7 cellular contexts compared by ENCODE assay signal in genomic region chr21:17489565-17489964, GRCh38. TPM values are rescaled to one million over a fixed set of nuclear protein-coding genes. Genes with fewer than 3 reads are reported as not detected.
DNase-seq lines count a peak whose midpoint lies in the region; ATAC-seq, FAIRE-seq and TF ChIP-seq lines count a peak whose summit lies in the region.
"Not testable (repeated sequence)": the region's sequence is repeated elsewhere in the genome, so short reads cannot be mapped to it uniquely, and the experiment has no call there.

No MANE protein-coding gene starts in this region.

- H3K27me3 ChIP-seq in MG63; endothelial cell of umbilical vein (ENCODE audit: control insufficient read depth in 2 of 2, insufficient read depth in 2 of 2, low read length in 2 of 2): not testable (repeated sequence)

- peak; percentile 60 for ATAC-seq in activated naive CD8-positive, alpha-beta T cell treated with anti-CD3 and anti-CD28 coated beads, Interleukin-2, amount 50 U/mL, for 24 hours
- ATAC-seq in omental fat pad (ENCODE audit: low FRiP score) = peak; percentile 88

- dilution Hi-C loops in endothelial cell of umbilical vein (cut with MboI; ENCODE audit: extremely low pct_ligation_motif_present, low sequenced_read_pairs) = not testable (repeated sequence)

- CTCF ChIA-PET in endothelial cell of umbilical vein (lab: Charles Lee) = interaction anchor here (1.0 kb wide), 1 partner anchor 96 kb away, joined by 3 read pairs; no protein-coding TSS in a partner anchor

- not testable (repeated sequence) for H3K79me2 ChIP-seq in endothelial cell of umbilical vein (ENCODE audit: control insufficient read depth, insufficient read depth, low read length)

- H3K36me3 Mint-ChIP-seq in activated naive CD8-positive, alpha-beta T cell treated with anti-CD3 and anti-CD28 coated beads, Interleukin-2, amount 50 U/mL, for 24 hours (ENCODE audit: low read depth) = not testable (repeated sequence)

- intact Hi-C loops in endothelial cell of umbilical vein (cut with micrococcal nuclease) = not testable (repeated sequence)

- not testable (repeated sequence) for H2AFZ ChIP-seq in endothelial cell of umbilical vein (ENCODE audit: low read depth, low read length)

- H3K27ac ChIP-seq in endothelial cell of umbilical vein (ENCODE audit: insufficient read depth, low read depth, low read length) = peak overlapping the region; percentile 58

- DNase-seq in EH (ENCODE audit: low read depth) = peak; percentile 20
- DNase-seq in MG63 = peak; percentile 58
- peak; percentile 11 for DNase-seq in RCC 7860 (ENCODE audit: low spot score)
- DNase-seq in activated naive CD8-positive, alpha-beta T cell treated with anti-CD3 and anti-CD28 coated beads, Interleukin-2, amount 50 U/mL, for 24 hours; omental fat pad (ENCODE audit: low spot score): not testable (repeated sequence)
- DNase-seq in endothelial cell of umbilical vein (ENCODE audit: low read depth, low spot score) = peak; percentile 80
- peak; percentile 66 for DNase-seq in iris pigment epithelial cell (ENCODE audit: low read depth)

- H3K9me1 ChIP-seq in endothelial cell of umbilical vein (replicated peaks; ENCODE audit: control insufficient read depth, extremely low read depth, insufficient read depth, low read length) = not testable (repeated sequence)

- peak overlapping the region; percentile 49 for H3K4me2 ChIP-seq in endothelial cell of umbilical vein (ENCODE audit: insufficient read depth, low read length)

- not testable (repeated sequence) for H3K4me1 Mint-ChIP-seq in activated naive CD8-positive, alpha-beta T cell treated with anti-CD3 and anti-CD28 coated beads, Interleukin-2, amount 50 U/mL, for 24 hours

- H3K9me3 Mint-ChIP-seq in activated naive CD8-positive, alpha-beta T cell treated with anti-CD3 and anti-CD28 coated beads, Interleukin-2, amount 50 U/mL, for 24 hours = not testable (repeated sequence)

- peaks cover 47% of the 10 kb centered on the region for H3K4me1 ChIP-seq in endothelial cell of umbilical vein (ENCODE audit: control insufficient read depth, extremely low read depth, insufficient read depth, low read length)

- FAIRE-seq in RCC 7860 (lab: Jason Lieb, UNC) (peak; percentile 90), endothelial cell of umbilical vein (lab: Jason Lieb, UNC) (peak; percentile 85)

- POLR2A ChIA-PET in endothelial cell of umbilical vein (lab: Charles Lee) = not testable (repeated sequence)

- not testable (repeated sequence) for H3K27ac Mint-ChIP-seq in activated naive CD8-positive, alpha-beta T cell treated with anti-CD3 and anti-CD28 coated beads, Interleukin-2, amount 50 U/mL, for 24 hours

- TF ChIP-seq POLR2A in endothelial cell of umbilical vein (IDR thresholded peaks at IDR 0.05; ENCODE audit: low read depth, low read length) = not testable (repeated sequence)

- TF ChIP-seq CTCF in endothelial cell of umbilical vein (IDR thresholded peaks at IDR 0.05; ENCODE audit: extremely low read depth in 1 of 2, insufficient read depth in 1 of 2, low read depth in 1 of 2, low read length in 2 of 2); omental fat pad (IDR thresholded peaks at IDR 0.05): not testable (repeated sequence)

- not testable (repeated sequence) for H3K9me3 ChIP-seq in MG63; endothelial cell of umbilical vein (replicated peaks; ENCODE audit: control insufficient read depth, insufficient read depth, low read length)

- not testable (repeated sequence) for H3K4me3 Mint-ChIP-seq in activated naive CD8-positive, alpha-beta T cell treated with anti-CD3 and anti-CD28 coated beads, Interleukin-2, amount 50 U/mL, for 24 hours

- H4K20me1 ChIP-seq in endothelial cell of umbilical vein (replicated peaks; ENCODE audit: control insufficient read depth, extremely low read depth, insufficient read depth, low read length) = not testable (repeated sequence)

- not testable (repeated sequence) for H3K4me3 ChIP-seq in MG63; endothelial cell of umbilical vein (replicated peaks in 1 of 3; ENCODE audit: insufficient read depth in 1 of 3, low read depth in 1 of 3, low read length in 3 of 3)

- H3K9ac ChIP-seq in endothelial cell of umbilical vein (replicated peaks; ENCODE audit: extremely low read depth, insufficient read depth, low read length) = not testable (repeated sequence)

- H3K27me3 Mint-ChIP-seq in activated naive CD8-positive, alpha-beta T cell treated with anti-CD3 and anti-CD28 coated beads, Interleukin-2, amount 50 U/mL, for 24 hours = not testable (repeated sequence)

- not testable (repeated sequence) for H3K36me3 ChIP-seq in MG63; endothelial cell of umbilical vein (ENCODE audit: control insufficient read depth in 2 of 2, extremely low read depth in 1 of 2, insufficient read depth in 2 of 2, low read length in 2 of 2)

- not testable (repeated sequence) for BruUV-seq in endothelial cell of umbilical vein (replicated peaks; lab: Mats Ljungman, UMichigan)

TF ChIP-seq in endothelial cell of umbilical vein, 7 proteins besides CTCF, POLR2A, EP300 and RAD21:
- TF ChIP-seq FOS (IDR thresholded peaks at IDR 0.05; ENCODE audit: borderline replicate concordance, insufficient read depth, low read length) = peak; percentile 53
- peak; percentile 57 for TF ChIP-seq POLR2AphosphoS5 (IDR thresholded peaks at IDR 0.05; ENCODE audit: insufficient read depth, low read depth, low read length)
- TF ChIP-seq JUN (IDR thresholded peaks at IDR 0.05; ENCODE audit: borderline replicate concordance, insufficient read depth, insufficient read length, low read depth) = peak; percentile 61

RNA-seq across cellular contexts. Expression of gene CXADR, which starts 23.3 kb away (rescaled TPM):
- total RNA-seq in MG63 (2014; rRNA removed; shearing (Covaris generic); ENCODE audit: low replicate concordance) = 0.12 and 2.7 TPM in 2 replicates
- total RNA-seq in endothelial cell of umbilical vein (10.7 and 12.2 TPM in 2 replicates), omental fat pad (10 to 100 TPM in 3 of 4 donors, under 1 TPM in 1; 0.63 to 61.8 (median 19.5) TPM)
- polyA plus RNA-seq in endothelial cell of umbilical vein = 2.2 and 3.2 TPM in 2 replicates
- 1.8 and 2.4 TPM in 2 replicates for polyA plus RNA-seq in endothelial cell of umbilical vein (2011; cell fraction: cytosol; rRNA removed)
- 1.4 and 1.7 TPM in 2 replicates for polyA plus RNA-seq in endothelial cell of umbilical vein (2011; cell fraction: nucleus; rRNA removed)
- polyA plus RNA-seq in endothelial cell of umbilical vein (2012) = 6.4 and 10.0 TPM in 2 replicates
- 4.5 and 8.7 TPM in 2 replicates for polyA minus RNA-seq in endothelial cell of umbilical vein
- 27.5 TPM for polyA minus RNA-seq in endothelial cell of umbilical vein (2011; cell fraction: cytosol; rRNA and poly(A)+ RNA removed)
- polyA minus RNA-seq in endothelial cell of umbilical vein (2011; cell fraction: nucleus; rRNA and poly(A)+ RNA removed) = 5.5 and 6.2 TPM in 2 replicates
